In the genomic region with DNA sequence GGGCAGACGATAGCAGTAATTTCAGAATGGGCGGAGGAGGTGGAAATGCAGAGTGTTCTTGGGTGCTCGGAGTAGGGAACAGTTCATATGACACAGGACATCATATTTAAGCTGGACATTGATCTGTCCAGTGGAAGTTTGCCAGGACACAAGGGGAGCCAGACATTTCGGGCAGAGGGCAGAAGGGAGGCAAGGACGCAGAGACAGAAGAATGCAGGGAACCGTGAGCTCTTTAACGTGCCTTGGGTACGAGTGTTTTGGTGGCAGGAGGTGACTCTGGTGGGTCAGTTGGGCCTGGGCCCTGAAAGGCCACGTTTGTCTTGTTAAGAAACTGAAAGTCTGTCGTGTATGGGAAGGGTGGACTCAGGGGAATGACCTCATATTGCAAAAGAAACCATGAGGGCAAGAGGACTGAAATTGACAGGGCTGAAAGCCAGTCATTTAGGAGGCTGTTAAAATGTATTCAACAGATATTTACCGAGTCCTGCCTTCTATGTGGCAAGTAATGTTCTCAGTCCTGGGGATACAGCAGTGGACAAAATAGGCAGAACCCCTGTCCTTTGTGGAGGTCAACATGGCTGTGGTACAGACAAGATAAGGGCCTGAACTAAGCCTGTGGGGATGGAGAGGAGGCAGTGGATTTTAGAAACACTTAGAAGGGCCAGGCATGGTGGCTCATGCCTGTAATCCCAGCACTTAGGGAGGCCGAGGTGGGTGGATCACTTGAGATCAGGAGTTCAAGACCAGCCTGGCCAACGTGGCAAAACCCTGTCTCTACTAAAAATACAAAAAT, we compare ENCODE assay signal across 1 cellular context.
TF ChIP-seq lines count a peak whose summit lies in the region.

No MANE protein-coding gene starts in this region.

TF ChIP-seq in K562, 482 proteins besides CTCF, POLR2A, EP300 and RAD21 (continued from another document):
- TF ChIP-seq, protein P1, sequence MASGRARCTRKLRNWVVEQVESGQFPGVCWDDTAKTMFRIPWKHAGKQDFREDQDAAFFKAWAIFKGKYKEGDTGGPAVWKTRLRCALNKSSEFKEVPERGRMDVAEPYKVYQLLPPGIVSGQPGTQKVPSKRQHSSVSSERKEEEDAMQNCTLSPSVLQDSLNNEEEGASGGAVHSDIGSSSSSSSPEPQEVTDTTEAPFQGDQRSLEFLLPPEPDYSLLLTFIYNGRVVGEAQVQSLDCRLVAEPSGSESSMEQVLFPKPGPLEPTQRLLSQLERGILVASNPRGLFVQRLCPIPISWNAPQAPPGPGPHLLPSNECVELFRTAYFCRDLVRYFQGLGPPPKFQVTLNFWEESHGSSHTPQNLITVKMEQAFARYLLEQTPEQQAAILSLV (tag; IDR thresholded peaks at IDR 0.05) = 0 out of 2 replicates have a peak, but pooled peaks have one; percentile 19
- TF ChIP-seq ARID1B (IDR thresholded peaks at IDR 0.05) (no peak), ESRRA (IDR thresholded peaks at IDR 0.05; ENCODE audit: borderline replicate concordance, low read depth) (0 out of 2 replicates have a peak, but pooled peaks have one; percentile 28), CEBPB (tag; IDR thresholded peaks at IDR 0.05) (0 out of 2 replicates have a peak, but pooled peaks have one; percentile 13), ATF7 (IDR thresholded peaks at IDR 0.05) (peak; percentile 32; the same call in 1 of the 2 replicates)
- TF ChIP-seq, protein P2, sequence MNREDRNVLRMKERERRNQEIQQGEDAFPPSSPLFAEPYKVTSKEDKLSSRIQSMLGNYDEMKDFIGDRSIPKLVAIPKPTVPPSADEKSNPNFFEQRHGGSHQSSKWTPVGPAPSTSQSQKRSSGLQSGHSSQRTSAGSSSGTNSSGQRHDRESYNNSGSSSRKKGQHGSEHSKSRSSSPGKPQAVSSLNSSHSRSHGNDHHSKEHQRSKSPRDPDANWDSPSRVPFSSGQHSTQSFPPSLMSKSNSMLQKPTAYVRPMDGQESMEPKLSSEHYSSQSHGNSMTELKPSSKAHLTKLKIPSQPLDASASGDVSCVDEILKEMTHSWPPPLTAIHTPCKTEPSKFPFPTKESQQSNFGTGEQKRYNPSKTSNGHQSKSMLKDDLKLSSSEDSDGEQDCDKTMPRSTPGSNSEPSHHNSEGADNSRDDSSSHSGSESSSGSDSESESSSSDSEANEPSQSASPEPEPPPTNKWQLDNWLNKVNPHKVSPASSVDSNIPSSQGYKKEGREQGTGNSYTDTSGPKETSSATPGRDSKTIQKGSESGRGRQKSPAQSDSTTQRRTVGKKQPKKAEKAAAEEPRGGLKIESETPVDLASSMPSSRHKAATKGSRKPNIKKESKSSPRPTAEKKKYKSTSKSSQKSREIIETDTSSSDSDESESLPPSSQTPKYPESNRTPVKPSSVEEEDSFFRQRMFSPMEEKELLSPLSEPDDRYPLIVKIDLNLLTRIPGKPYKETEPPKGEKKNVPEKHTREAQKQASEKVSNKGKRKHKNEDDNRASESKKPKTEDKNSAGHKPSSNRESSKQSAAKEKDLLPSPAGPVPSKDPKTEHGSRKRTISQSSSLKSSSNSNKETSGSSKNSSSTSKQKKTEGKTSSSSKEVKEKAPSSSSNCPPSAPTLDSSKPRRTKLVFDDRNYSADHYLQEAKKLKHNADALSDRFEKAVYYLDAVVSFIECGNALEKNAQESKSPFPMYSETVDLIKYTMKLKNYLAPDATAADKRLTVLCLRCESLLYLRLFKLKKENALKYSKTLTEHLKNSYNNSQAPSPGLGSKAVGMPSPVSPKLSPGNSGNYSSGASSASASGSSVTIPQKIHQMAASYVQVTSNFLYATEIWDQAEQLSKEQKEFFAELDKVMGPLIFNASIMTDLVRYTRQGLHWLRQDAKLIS (CRISPR knock-in tag; IDR thresholded peaks at IDR 0.05) = no peak
- TF ChIP-seq, protein P3, sequence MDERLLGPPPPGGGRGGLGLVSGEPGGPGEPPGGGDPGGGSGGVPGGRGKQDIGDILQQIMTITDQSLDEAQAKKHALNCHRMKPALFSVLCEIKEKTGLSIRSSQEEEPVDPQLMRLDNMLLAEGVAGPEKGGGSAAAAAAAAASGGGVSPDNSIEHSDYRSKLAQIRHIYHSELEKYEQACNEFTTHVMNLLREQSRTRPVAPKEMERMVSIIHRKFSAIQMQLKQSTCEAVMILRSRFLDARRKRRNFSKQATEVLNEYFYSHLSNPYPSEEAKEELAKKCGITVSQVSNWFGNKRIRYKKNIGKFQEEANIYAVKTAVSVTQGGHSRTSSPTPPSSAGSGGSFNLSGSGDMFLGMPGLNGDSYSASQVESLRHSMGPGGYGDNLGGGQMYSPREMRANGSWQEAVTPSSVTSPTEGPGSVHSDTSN (CRISPR knock-in tag; IDR thresholded peaks at IDR 0.05; ENCODE audit: low read depth) = no peak
- TF ChIP-seq, protein P3 (tag; conservative IDR thresholded peaks at IDR 0.05; ENCODE audit: low read depth) = 0 out of 2 replicates have a peak, but pooled peaks have one; percentile 23
- TF ChIP-seq, protein P4, sequence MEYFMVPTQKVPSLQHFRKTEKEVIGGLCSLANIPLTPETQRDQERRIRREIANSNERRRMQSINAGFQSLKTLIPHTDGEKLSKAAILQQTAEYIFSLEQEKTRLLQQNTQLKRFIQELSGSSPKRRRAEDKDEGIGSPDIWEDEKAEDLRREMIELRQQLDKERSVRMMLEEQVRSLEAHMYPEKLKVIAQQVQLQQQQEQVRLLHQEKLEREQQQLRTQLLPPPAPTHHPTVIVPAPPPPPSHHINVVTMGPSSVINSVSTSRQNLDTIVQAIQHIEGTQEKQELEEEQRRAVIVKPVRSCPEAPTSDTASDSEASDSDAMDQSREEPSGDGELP (CRISPR knock-in tag; IDR thresholded peaks at IDR 0.05; ENCODE audit: borderline replicate concordance) = no peak
- TF ChIP-seq, protein P5, sequence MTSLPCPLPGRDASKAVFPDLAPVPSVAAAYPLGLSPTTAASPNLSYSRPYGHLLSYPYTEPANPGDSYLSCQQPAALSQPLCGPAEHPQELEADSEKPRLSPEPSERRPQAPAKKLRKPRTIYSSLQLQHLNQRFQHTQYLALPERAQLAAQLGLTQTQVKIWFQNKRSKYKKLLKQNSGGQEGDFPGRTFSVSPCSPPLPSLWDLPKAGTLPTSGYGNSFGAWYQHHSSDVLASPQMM (CRISPR knock-in tag; IDR thresholded peaks at IDR 0.05) = no peak
- TF ChIP-seq, protein P6, sequence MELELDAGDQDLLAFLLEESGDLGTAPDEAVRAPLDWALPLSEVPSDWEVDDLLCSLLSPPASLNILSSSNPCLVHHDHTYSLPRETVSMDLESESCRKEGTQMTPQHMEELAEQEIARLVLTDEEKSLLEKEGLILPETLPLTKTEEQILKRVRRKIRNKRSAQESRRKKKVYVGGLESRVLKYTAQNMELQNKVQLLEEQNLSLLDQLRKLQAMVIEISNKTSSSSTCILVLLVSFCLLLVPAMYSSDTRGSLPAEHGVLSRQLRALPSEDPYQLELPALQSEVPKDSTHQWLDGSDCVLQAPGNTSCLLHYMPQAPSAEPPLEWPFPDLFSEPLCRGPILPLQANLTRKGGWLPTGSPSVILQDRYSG (tag; conservative IDR thresholded peaks at IDR 0.05; ENCODE audit: low read depth) = peak; percentile 48; the same call in 1 of the 2 replicates
- TF ChIP-seq, protein P7, sequence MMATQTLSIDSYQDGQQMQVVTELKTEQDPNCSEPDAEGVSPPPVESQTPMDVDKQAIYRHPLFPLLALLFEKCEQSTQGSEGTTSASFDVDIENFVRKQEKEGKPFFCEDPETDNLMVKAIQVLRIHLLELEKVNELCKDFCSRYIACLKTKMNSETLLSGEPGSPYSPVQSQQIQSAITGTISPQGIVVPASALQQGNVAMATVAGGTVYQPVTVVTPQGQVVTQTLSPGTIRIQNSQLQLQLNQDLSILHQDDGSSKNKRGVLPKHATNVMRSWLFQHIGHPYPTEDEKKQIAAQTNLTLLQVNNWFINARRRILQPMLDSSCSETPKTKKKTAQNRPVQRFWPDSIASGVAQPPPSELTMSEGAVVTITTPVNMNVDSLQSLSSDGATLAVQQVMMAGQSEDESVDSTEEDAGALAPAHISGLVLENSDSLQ (IDR thresholded peaks at IDR 0.05) = peak; percentile 72; the same call in 1 of the 2 replicates
